21 cellular contexts compared by ENCODE assay signal in genomic region chr11:13242564-13242963, GRCh38.
"Had no signal": no experiment of that assay in that cellular context is flagged by ENCODE, and none has a peak within 500 bp of the region (broad histone marks: within the 10 kb centered on the region; RNA-seq: fewer than 3 reads in every experiment).

No MANE protein-coding gene starts in this region.

- DNase-seq: IMR-90, Karpas-422, KG1, MG63, NCI-H1092, NCI-H1105 treated with DMSO at 0.1 percent for 48 hours, NCI-H1417 treated with DMSO at 0.1 percent for 48 hours, NCI-H146, NCI-H1694 treated with DMSO at 0.1 percent for 48 hours, NCI-H1930, NCI-H2081, NCI-H2107, NCI-H2227 treated with DMSO at 0.1 percent for 48 hours, NCI-H524, NCI-H526 treated with DMSO at 0.1 percent for 48 hours, NCI-H774, SHP77, SW 1271 had no signal

- H3K4me3 ChIP-seq: MG63 had no signal

- H3K36me3 ChIP-seq: MG63 had no signal

- FAIRE-seq: HepG2 had no signal

- H3K27ac ChIP-seq: RWPE1 had no signal

- ATAC-seq: HepG2, Panc1 had no signal

- H3K27me3 ChIP-seq: MG63 had no signal

- H3K9me3 ChIP-seq: MG63 had no signal
